ENCODE assay signal across 1 cellular context in the genomic region with DNA sequence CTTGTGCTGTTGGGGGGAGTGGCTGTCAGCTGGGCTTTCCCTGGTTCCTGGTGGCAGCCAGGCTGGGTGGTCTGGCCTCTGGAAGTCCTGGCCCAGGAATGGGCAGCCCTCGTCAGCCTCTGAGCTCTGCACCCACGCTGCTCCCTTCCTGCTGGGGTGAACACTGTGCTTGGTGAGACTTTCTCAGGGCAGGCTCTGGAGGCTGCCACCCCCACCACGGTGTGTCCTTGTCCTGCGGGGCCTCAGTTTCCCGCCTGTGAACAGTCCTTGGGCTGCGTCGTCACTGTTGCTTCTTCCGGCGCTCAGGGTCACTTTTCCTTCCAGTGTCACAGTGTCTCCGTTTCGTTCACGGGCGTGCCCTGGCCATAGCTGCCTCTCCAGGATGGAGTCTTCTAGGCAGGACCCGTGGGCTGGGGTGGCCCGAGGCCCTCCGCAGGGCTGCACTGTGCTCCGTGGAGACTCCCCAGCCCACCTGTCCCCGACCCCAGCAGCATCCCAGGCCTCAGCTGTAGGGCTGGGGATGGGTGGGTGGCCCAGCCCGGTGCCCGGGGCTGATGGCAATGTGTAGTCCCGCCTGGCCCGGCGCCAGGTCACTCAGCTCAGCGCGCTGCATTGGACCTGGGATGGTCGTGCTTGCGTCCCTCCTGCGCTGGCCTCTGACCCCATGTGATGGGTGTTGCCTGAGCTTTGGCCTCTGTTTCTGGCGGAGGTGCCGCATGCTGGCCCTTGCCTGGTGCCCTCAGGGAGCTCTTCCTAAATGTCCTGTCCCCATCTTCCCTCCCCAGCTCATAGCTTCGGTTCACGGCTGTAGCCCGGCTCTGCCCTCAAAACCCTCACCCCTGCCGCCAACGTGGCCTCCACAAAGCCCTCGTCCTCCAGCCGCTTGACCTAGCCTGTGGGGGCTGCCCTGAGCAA.
TF ChIP-seq lines count a peak whose summit lies in the region.

No MANE protein-coding gene starts in this region.

TF ChIP-seq in HepG2, 621 proteins besides CTCF, POLR2A, EP300 and RAD21:
- TF ChIP-seq ZNF225 (CRISPR knock-in tag; IDR thresholded peaks at IDR 0.05) (no peak), SIX1 (CRISPR knock-in tag; IDR thresholded peaks at IDR 0.05; ENCODE audit: borderline replicate concordance) (no peak), ZNF644 (CRISPR knock-in tag; IDR thresholded peaks at IDR 0.05; ENCODE audit: low read depth) (no peak), TBX2 (CRISPR knock-in tag; IDR thresholded peaks at IDR 0.05; ENCODE audit: borderline replicate concordance) (no peak), TOE1 (CRISPR knock-in tag; IDR thresholded peaks at IDR 0.05) (no peak)
